Comparison of ENCODE assay signal across 1 cellular context in genomic region chr15:64645995-64646394, GRCh38.
TF ChIP-seq lines count a peak whose summit lies in the region.

No MANE protein-coding gene starts in this region.

TF ChIP-seq in HEK293, 187 proteins besides CTCF, POLR2A, EP300 and RAD21 (continued from another document):
- TF ChIP-seq ZBTB11 (tag by site-specific recombination; conservative IDR thresholded peaks at IDR 0.05; ENCODE audit: low read depth): no peak
- TF ChIP-seq ZNF2 (tag by site-specific recombination; IDR thresholded peaks at IDR 0.05): no peak
